In the genomic region with DNA sequence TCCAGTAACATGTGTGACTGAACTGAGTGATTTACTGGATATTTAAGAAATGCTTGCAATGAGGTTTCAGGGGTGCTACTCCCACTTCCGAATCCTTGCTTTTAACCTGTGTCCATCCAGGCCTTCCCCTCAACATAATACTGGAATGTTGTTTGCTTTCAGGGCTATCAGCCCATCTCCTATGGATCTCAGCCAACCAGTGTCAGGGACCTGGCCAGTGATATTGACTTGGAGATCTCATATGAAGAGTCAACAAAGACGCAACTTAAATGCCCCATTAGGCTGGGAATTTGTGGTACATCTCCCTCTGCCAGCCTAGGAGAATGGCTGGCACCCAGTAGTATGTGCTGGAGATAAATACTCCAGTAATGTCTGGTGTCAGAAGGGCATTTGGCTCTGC, we compare ENCODE assay signal across 14 cellular contexts. TPM values are rescaled to one million over a fixed set of nuclear protein-coding genes. Genes with fewer than 3 reads are reported as not detected.
A peak's percentile ranks its signal among the peaks of the same experiment; 100 is the strongest.
DNase-seq lines count a peak whose midpoint lies in the region; ATAC-seq lines count a peak whose summit lies in the region.
"Had no signal": no experiment of that assay in that cellular context is flagged by ENCODE, and none has a peak within 500 bp of the region (broad histone marks: within the 10 kb centered on the region; RNA-seq: fewer than 3 reads in every experiment).

No MANE protein-coding gene starts in this region.

- H3K27me3 Mint-ChIP-seq in activated T-helper 1 cell treated with anti-CD3 and anti-CD28 coated beads, Interleukin-12 subunit alpha, Interleukin-12 subunit beta, Interleukin-2, Interleukin-4 antibody, amounts not matched to agents 30 ng/mL and 10 ng/mL and 1 ng/mL, durations not matched to agents 14 hours and 24 hours and 36 hours (ENCODE audit: insufficient read depth): peaks cover 5% of the 10 kb centered on the region
- H3K27me3 Mint-ChIP-seq in naive thymus-derived CD8-positive, alpha-beta T cell: no peaks in the 10 kb centered on the region

- H3K27ac ChIP-seq in right cardiac atrium (ENCODE audit: low read length): peak overlapping the region; percentile 15

- H3K27ac Mint-ChIP-seq in activated T-helper 1 cell treated with anti-CD3 and anti-CD28 coated beads, Interleukin-12 subunit alpha, Interleukin-12 subunit beta, Interleukin-2, Interleukin-4 antibody, amounts not matched to agents 30 ng/mL and 10 ng/mL and 1 ng/mL, durations not matched to agents 14 hours and 24 hours and 36 hours: no peak overlapping the region
- H3K27ac Mint-ChIP-seq in naive thymus-derived CD8-positive, alpha-beta T cell: peak overlapping the region; percentile 41 to 95 (median 92)

- 58% methylated on average over 2 of the region's 2 CpGs for WGBS in right cardiac atrium

- peaks cover 36% of the 10 kb centered on the region for H3K4me1 Mint-ChIP-seq in activated T-helper 1 cell treated with anti-CD3 and anti-CD28 coated beads, Interleukin-12 subunit alpha, Interleukin-12 subunit beta, Interleukin-2, Interleukin-4 antibody, amounts not matched to agents 30 ng/mL and 10 ng/mL and 1 ng/mL, durations not matched to agents 14 hours and 24 hours and 36 hours (ENCODE audit: low read depth)
- peaks cover 17 to 48% (median 39%) of the 10 kb centered on the region in 4 donors for H3K4me1 Mint-ChIP-seq in naive thymus-derived CD8-positive, alpha-beta T cell

- H3K4me1 ChIP-seq in right cardiac atrium (ENCODE audit: control insufficient read depth, insufficient read depth, low read length): peaks cover 9% of the 10 kb centered on the region

- no peaks in the 10 kb centered on the region for H3K27me3 ChIP-seq in right cardiac atrium (ENCODE audit: control insufficient read depth, insufficient read depth)
- H3K27me3 ChIP-seq: adrenal gland had no signal

- no peaks in the 10 kb centered on the region for H3K9me3 Mint-ChIP-seq in activated T-helper 1 cell treated with anti-CD3 and anti-CD28 coated beads, Interleukin-12 subunit alpha, Interleukin-12 subunit beta, Interleukin-2, Interleukin-4 antibody, amounts not matched to agents 30 ng/mL and 10 ng/mL and 1 ng/mL, durations not matched to agents 14 hours and 24 hours and 36 hours
- no peaks in the 10 kb centered on the region for H3K9me3 Mint-ChIP-seq in naive thymus-derived CD8-positive, alpha-beta T cell
- H3K9me3 Mint-ChIP-seq: dendritic cell treated with granulocyte-macrophage colony-stimulating factor and Interleukin-4, amounts not matched to agents 40 ng/mL and 50 ng/mL, for 4 days had no signal

- DNase-seq in right cardiac atrium: no peak
- no peak for DNase-seq in Right ventricle myocardium superior
- DNase-seq in activated T-helper 1 cell treated with anti-CD3 and anti-CD28 coated beads, Interleukin-12 subunit alpha, Interleukin-12 subunit beta, Interleukin-2, Interleukin-4 antibody, amounts not matched to agents 30 ng/mL and 10 ng/mL and 1 ng/mL, durations not matched to agents 14 hours and 24 hours and 36 hours (ENCODE audit: low spot score): no peak
- no peak for DNase-seq in naive thymus-derived CD8-positive, alpha-beta T cell
- DNase-seq in stimulated activated CD4-positive, alpha-beta T cell treated with anti-CD3 and anti-CD28 coated beads, Interleukin-4, amount 100 ng/mL, for 1 hour: no peak
- no peak for DNase-seq in D341Med (ENCODE audit: low spot score)
- DNase-seq: adrenal gland; mesenchymal stem cell; MV-4-11; stimulated activated CD4-positive, alpha-beta T cell treated with anti-CD3 and anti-CD28 coated beads, Interleukin-2, amount 100 ng/mL, for 24 hours had no signal

- intact Hi-C loops in right cardiac atrium (cut with DNase I) (loop anchor here (5.0 to 10.0 kb wide), 4 partner anchors 187 to 277 kb away; no protein-coding TSS in a partner anchor), Right ventricle myocardium superior (cut with DNase I) (loop anchor here (2.0 to 5.0 kb wide), 2 partner anchors 77 to 276 kb away; no protein-coding TSS in a partner anchor)
- intact Hi-C loops in activated T-helper 1 cell treated with anti-CD3 and anti-CD28 coated beads, Interleukin-12 subunit alpha, Interleukin-12 subunit beta, Interleukin-2, Interleukin-4 antibody, amounts not matched to agents 30 ng/mL and 10 ng/mL and 1 ng/mL, durations not matched to agents 14 hours and 24 hours and 36 hours (cut with micrococcal nuclease): loop anchor here (1.0 to 5.0 kb wide), 6 partner anchors 168 to 1222 kb away; a partner anchor contains a TSS

- no peak overlapping the region for H3K4me3 ChIP-seq in right cardiac atrium (ENCODE audit: low read length)

- H3K36me3 Mint-ChIP-seq in activated T-helper 1 cell treated with anti-CD3 and anti-CD28 coated beads, Interleukin-12 subunit alpha, Interleukin-12 subunit beta, Interleukin-2, Interleukin-4 antibody, amounts not matched to agents 30 ng/mL and 10 ng/mL and 1 ng/mL, durations not matched to agents 14 hours and 24 hours and 36 hours (ENCODE audit: low read depth): no peaks in the 10 kb centered on the region
- peaks cover 0 to 4% (median 0%) of the 10 kb centered on the region in 3 donors for H3K36me3 Mint-ChIP-seq in naive thymus-derived CD8-positive, alpha-beta T cell

- H3K9me3 ChIP-seq in right cardiac atrium (ENCODE audit: control insufficient read depth, low read length): no peaks in the 10 kb centered on the region
- H3K9me3 ChIP-seq: adrenal gland; BLaER1 treated with 17β-estradiol and CSF1 and Interleukin-3, amounts not matched to agents 10 nM and 100 nM had no signal

- POLR2A ChIA-PET in naive thymus-derived CD8-positive, alpha-beta T cell (lab: Charles Lee): interaction anchor here (1.3 kb wide), 1 partner anchor 78 kb away, joined by 3 read pairs; no protein-coding TSS in a partner anchor

- ATAC-seq in right cardiac atrium (no peak), Right ventricle myocardium superior (ENCODE audit: poor library complexity) (no peak), HG02610 (IDR thresholded peaks at IDR 0.05; ENCODE audit: unreplicated experiment) (no peak), GM21367 (IDR thresholded peaks at IDR 0.05; ENCODE audit: unreplicated experiment) (no peak)
- no peak for ATAC-seq in naive thymus-derived CD8-positive, alpha-beta T cell

- peak overlapping the region; percentile 89 for H3K4me3 Mint-ChIP-seq in activated T-helper 1 cell treated with anti-CD3 and anti-CD28 coated beads, Interleukin-12 subunit alpha, Interleukin-12 subunit beta, Interleukin-2, Interleukin-4 antibody, amounts not matched to agents 30 ng/mL and 10 ng/mL and 1 ng/mL, durations not matched to agents 14 hours and 24 hours and 36 hours
- H3K4me3 Mint-ChIP-seq in naive thymus-derived CD8-positive, alpha-beta T cell: peak overlapping the region in 6 of 10 donors; percentile 40 to 93 (median 87)

RNA-seq across cellular contexts. Expression of a gene that starts 0.9 kb away (rescaled TPM):
- total RNA-seq in right cardiac atrium: 10 to 100 TPM; 46.1 to 76.2 (median 59.1) TPM
- 58.5 TPM for polyA plus RNA-seq in right cardiac atrium
- total RNA-seq in Right ventricle myocardium superior: 25.1 TPM
- total RNA-seq in activated T-helper 1 cell treated with anti-CD3 and anti-CD28 coated beads, Interleukin-12 subunit alpha, Interleukin-12 subunit beta, Interleukin-2, Interleukin-4 antibody, amounts not matched to agents 30 ng/mL and 10 ng/mL and 1 ng/mL, durations not matched to agents 14 hours and 24 hours and 36 hours: 8.7 and 10.4 TPM in 2 replicates
- total RNA-seq in naive thymus-derived CD8-positive, alpha-beta T cell: 10 to 100 TPM; 13.6 to 15.6 TPM
- 10 to 100 TPM; 15.0 to 27.1 (median 17.6) TPM for polyA plus RNA-seq in naive thymus-derived CD8-positive, alpha-beta T cell

RNA-seq across cellular contexts. Expression of a gene that starts 2.9 kb away (rescaled TPM):
- total RNA-seq in right cardiac atrium: 10 to 100 TPM; 33.3 to 76.3 (median 38.7) TPM
- polyA plus RNA-seq in right cardiac atrium: 18.0 TPM
- total RNA-seq in Right ventricle myocardium superior: 20.7 TPM
- 2.2 and 3.0 TPM in 2 replicates for total RNA-seq in activated T-helper 1 cell treated with anti-CD3 and anti-CD28 coated beads, Interleukin-12 subunit alpha, Interleukin-12 subunit beta, Interleukin-2, Interleukin-4 antibody, amounts not matched to agents 30 ng/mL and 10 ng/mL and 1 ng/mL, durations not matched to agents 14 hours and 24 hours and 36 hours
- 1 to 10 TPM; 9.1 to 9.6 TPM for total RNA-seq in naive thymus-derived CD8-positive, alpha-beta T cell
- under 1 TPM in 2 of 3 donors, not detected in 1; 0.30 to 0.68 TPM for polyA plus RNA-seq in naive thymus-derived CD8-positive, alpha-beta T cell
